Comparison of ENCODE assay signal across 33 cellular contexts in genomic region chr17:47414612-47415011, GRCh38.
"Had no signal": no experiment of that assay in that cellular context is flagged by ENCODE, and none has a peak within 500 bp of the region (broad histone marks: within the 10 kb centered on the region; RNA-seq: fewer than 3 reads in every experiment).

No MANE protein-coding gene starts in this region.

- H3K9me3 ChIP-seq: adrenal gland, ascending aorta, body of pancreas, breast epithelium had no signal

- H3K27ac ChIP-seq: adrenal gland, ascending aorta, body of pancreas, brain microvascular endothelial cell, breast epithelium, cardiac muscle cell had no signal

- ATAC-seq: activated naive CD4-positive, alpha-beta T cell treated with anti-CD3 and anti-CD28 coated beads, Interleukin-2, amount 50 U/mL, for 72 hours; activated naive CD8-positive, alpha-beta T cell treated with anti-CD3 and anti-CD28 coated beads, Interleukin-2, amount 50 U/mL, for 24 hours; activated T-cell treated with anti-CD3 and anti-CD28 coated beads, Interleukin-2, amount 50 U/mL, for 4 hours; activated T-cell treated with anti-CD3 and anti-CD28 coated beads, Interleukin-2, amount 50 U/mL, for 72 hours; activated T-helper 17 cell treated with anti-CD3 and anti-CD28 coated beads, Interleukin-2, amount 50 U/mL, for 72 hours; body of pancreas had no signal

- H3K4me1 ChIP-seq: adrenal gland, ascending aorta, body of pancreas, breast epithelium had no signal

- H3K4me3 ChIP-seq: adrenal gland, ascending aorta, body of pancreas, breast epithelium, cardiac muscle cell had no signal

- H3K36me3 ChIP-seq: adrenal gland, brain microvascular endothelial cell, breast epithelium, cardiac muscle cell had no signal

- FAIRE-seq: bronchial epithelial cell had no signal

- H3K27me3 ChIP-seq: adrenal gland, ascending aorta, body of pancreas, brain microvascular endothelial cell, breast epithelium, cardiac muscle cell had no signal

- DNase-seq: activated effector memory CD4-positive, alpha-beta T cell treated with anti-CD3 and anti-CD28 coated beads, Interleukin-2, amount 50 U/mL, for 16 hours; activated effector memory CD4-positive, alpha-beta T cell treated with Interleukin-2 at 50 U/mL for 16 hours; activated gamma-delta T cell; activated gamma-delta T cell treated with Interleukin-2 at 50 U/mL for 16 hours; activated naive CD4-positive, alpha-beta T cell; activated naive CD4-positive, alpha-beta T cell treated with anti-CD3 and anti-CD28 coated beads for 36 hours; activated naive CD4-positive, alpha-beta T cell treated with anti-CD3 and anti-CD28 coated beads, Interleukin-2, amount 10 ng/mL, durations not matched to agents 7 days and 5 days; activated naive CD4-positive, alpha-beta T cell treated with anti-CD3 and anti-CD28 coated beads, Interleukin-2, amount 50 U/mL, for 16 hours; activated naive CD4-positive, alpha-beta T cell treated with Interleukin-2 at 50 U/mL for 16 hours; activated naive CD8-positive, alpha-beta T cell treated with anti-CD3 and anti-CD28 coated beads for 36 hours; activated naive CD8-positive, alpha-beta T cell treated with anti-CD3 and anti-CD28 coated beads, Interleukin-2, amount 10 ng/mL, durations not matched to agents 7 days and 5 days; activated naive CD8-positive, alpha-beta T cell treated with anti-CD3 and anti-CD28 coated beads, Interleukin-2, amount 50 U/mL, for 24 hours; activated T-cell treated with anti-CD3 and anti-CD28 coated beads, Interleukin-2, amount 50 U/mL, for 1 hour; activated T-cell treated with anti-CD3 and anti-CD28 coated beads, Interleukin-2, amount 50 U/mL, for 24 hours; activated T-cell treated with anti-CD3 and anti-CD28 coated beads, Interleukin-2, amount 50 U/mL, for 4 hours; activated T-cell treated with anti-CD3 and anti-CD28 coated beads, Interleukin-2, amount 50 U/mL, for 48 hours; activated T-cell treated with anti-CD3 and anti-CD28 coated beads, Interleukin-2, amount 50 U/mL, for 72 hours; adrenal gland; amniotic stem cell; amygdala; anterior cingulate cortex; aorta; body of pancreas; caudate nucleus; central memory CD4-positive, alpha-beta T cell; cerebellar nuclear complex had no signal
